Comparison of ENCODE assay signal across 1 cellular context in genomic region chr21:42258150-42258884, GRCh38.
TF ChIP-seq lines count a peak whose summit lies in the region.

No MANE protein-coding gene starts in this region.

TF ChIP-seq in WTC11, 78 proteins besides CTCF, POLR2A, EP300 and RAD21 (continued from another document):
- TF ChIP-seq ZBTB21 (CRISPR knock-in tag; IDR thresholded peaks at IDR 0.05; ENCODE audit: borderline replicate concordance) (no peak), E2F4 (CRISPR knock-in tag; IDR thresholded peaks at IDR 0.05; ENCODE audit: borderline replicate concordance, low read depth) (no peak), CDX4 (CRISPR knock-in tag; IDR thresholded peaks at IDR 0.05; ENCODE audit: borderline replicate concordance) (no peak), TP53 (CRISPR knock-in tag; IDR thresholded peaks at IDR 0.05) (no peak), ZNF423 (CRISPR knock-in tag; IDR thresholded peaks at IDR 0.05) (no peak), ZBTB43 (CRISPR knock-in tag; IDR thresholded peaks at IDR 0.05) (no peak), MXD4 (CRISPR knock-in tag; IDR thresholded peaks at IDR 0.05; ENCODE audit: borderline replicate concordance) (no peak), ERG (CRISPR knock-in tag; IDR thresholded peaks at IDR 0.05) (no peak), ZNF138 (CRISPR knock-in tag; conservative IDR thresholded peaks at IDR 0.05) (no peak), ZNF416 (CRISPR knock-in tag; IDR thresholded peaks at IDR 0.05) (no peak), TEAD1 (CRISPR knock-in tag; IDR thresholded peaks at IDR 0.05) (no peak), AR (CRISPR knock-in tag; IDR thresholded peaks at IDR 0.05) (no peak), CREB1 (CRISPR knock-in tag; IDR thresholded peaks at IDR 0.05) (no peak)
- TF ChIP-seq, protein P1, sequence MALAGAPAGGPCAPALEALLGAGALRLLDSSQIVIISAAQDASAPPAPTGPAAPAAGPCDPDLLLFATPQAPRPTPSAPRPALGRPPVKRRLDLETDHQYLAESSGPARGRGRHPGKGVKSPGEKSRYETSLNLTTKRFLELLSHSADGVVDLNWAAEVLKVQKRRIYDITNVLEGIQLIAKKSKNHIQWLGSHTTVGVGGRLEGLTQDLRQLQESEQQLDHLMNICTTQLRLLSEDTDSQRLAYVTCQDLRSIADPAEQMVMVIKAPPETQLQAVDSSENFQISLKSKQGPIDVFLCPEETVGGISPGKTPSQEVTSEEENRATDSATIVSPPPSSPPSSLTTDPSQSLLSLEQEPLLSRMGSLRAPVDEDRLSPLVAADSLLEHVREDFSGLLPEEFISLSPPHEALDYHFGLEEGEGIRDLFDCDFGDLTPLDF (CRISPR knock-in tag; IDR thresholded peaks at IDR 0.05): no peak
- TF ChIP-seq, protein P2, sequence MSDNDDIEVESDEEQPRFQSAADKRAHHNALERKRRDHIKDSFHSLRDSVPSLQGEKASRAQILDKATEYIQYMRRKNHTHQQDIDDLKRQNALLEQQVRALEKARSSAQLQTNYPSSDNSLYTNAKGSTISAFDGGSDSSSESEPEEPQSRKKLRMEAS (CRISPR knock-in tag; IDR thresholded peaks at IDR 0.05): no peak
- TF ChIP-seq, protein P3, sequence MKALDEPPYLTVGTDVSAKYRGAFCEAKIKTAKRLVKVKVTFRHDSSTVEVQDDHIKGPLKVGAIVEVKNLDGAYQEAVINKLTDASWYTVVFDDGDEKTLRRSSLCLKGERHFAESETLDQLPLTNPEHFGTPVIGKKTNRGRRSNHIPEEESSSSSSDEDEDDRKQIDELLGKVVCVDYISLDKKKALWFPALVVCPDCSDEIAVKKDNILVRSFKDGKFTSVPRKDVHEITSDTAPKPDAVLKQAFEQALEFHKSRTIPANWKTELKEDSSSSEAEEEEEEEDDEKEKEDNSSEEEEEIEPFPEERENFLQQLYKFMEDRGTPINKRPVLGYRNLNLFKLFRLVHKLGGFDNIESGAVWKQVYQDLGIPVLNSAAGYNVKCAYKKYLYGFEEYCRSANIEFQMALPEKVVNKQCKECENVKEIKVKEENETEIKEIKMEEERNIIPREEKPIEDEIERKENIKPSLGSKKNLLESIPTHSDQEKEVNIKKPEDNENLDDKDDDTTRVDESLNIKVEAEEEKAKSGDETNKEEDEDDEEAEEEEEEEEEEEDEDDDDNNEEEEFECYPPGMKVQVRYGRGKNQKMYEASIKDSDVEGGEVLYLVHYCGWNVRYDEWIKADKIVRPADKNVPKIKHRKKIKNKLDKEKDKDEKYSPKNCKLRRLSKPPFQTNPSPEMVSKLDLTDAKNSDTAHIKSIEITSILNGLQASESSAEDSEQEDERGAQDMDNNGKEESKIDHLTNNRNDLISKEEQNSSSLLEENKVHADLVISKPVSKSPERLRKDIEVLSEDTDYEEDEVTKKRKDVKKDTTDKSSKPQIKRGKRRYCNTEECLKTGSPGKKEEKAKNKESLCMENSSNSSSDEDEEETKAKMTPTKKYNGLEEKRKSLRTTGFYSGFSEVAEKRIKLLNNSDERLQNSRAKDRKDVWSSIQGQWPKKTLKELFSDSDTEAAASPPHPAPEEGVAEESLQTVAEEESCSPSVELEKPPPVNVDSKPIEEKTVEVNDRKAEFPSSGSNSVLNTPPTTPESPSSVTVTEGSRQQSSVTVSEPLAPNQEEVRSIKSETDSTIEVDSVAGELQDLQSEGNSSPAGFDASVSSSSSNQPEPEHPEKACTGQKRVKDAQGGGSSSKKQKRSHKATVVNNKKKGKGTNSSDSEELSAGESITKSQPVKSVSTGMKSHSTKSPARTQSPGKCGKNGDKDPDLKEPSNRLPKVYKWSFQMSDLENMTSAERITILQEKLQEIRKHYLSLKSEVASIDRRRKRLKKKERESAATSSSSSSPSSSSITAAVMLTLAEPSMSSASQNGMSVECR (CRISPR knock-in tag; IDR thresholded peaks at IDR 0.05; ENCODE audit: borderline replicate concordance): no peak
TF ChIP-seq in WTC11: peak in this region for 0.
